Comparison of ENCODE assay signal across 8 cellular contexts in the genomic region with DNA sequence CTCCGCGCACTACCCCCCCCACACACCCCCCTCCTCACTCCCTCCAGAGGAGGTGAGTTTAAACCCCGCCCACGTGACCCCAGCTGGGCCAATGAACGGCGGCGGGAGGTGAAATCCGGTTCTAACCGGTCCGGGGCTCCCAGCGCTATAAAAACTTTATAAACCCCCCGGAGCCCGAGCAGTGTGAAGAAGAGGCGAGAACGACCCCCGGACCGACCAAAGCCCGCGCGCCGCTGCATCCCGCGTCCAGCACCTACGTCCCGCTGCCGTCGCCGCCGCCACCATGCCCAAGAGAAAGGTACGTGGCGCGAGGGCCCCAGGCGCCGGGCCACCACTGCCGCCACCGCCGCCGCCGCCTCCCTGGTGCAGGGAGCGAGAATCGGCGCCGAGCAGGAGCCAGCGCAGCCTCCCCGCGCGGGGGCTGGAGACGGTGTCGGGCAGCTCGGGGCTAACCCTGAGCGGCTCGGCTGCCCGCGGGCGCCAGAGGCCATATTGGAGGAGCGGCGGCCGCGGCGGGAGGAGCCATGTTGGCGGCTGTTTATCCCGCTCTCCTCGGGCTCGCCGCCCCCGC. TPM values are rescaled to one million over a fixed set of nuclear protein-coding genes. Genes with fewer than 3 reads are reported as not detected.
A peak's percentile ranks its signal among the peaks of the same experiment; 100 is the strongest.
DNase-seq lines count a peak whose midpoint lies in the region; ATAC-seq and TF ChIP-seq lines count a peak whose summit lies in the region.

A gene (plus strand): TSS at position 111 of the 571 bp plus-strand sequence. CDS start 173 bp downstream, at position 284.

- peaks cover 30% of the 10 kb centered on the region for H3K79me2 ChIP-seq in DOHH2 (ENCODE audit: control insufficient read depth, low read length)

- ATAC-seq in GM21786 (IDR thresholded peaks at IDR 0.05; ENCODE audit: unreplicated experiment) = peak; percentile 49
- peak; percentile 85 for ATAC-seq in stimulated activated naive CD8-positive, alpha-beta T cell treated with anti-CD3 and anti-CD28 coated beads, Interleukin-15, amount 100 ng/mL, for 72 hours

- H3K27me3 ChIP-seq in DOHH2 (ENCODE audit: control insufficient read depth, low read length) = no peaks in the 10 kb centered on the region

- H3K4me3 ChIP-seq in DOHH2 (ENCODE audit: low read length) (peak within 1 kb of the TSS; percentile 96), foreskin fibroblast (ENCODE audit: low read depth in 1 of 2, low read length in 2 of 2) (peak within 1 kb of the TSS; percentile 51 to 88)

- TF ChIP-seq CTCF in DOHH2 (IDR thresholded peaks at IDR 0.05; ENCODE audit: low read depth, low read length, poor library complexity, severe bottlenecking) (no peak), foreskin fibroblast (IDR thresholded peaks at IDR 0.05; ENCODE audit: low read depth, low read length) (no peak), neural crest cell (conservative IDR thresholded peaks at IDR 0.05) (no peak)

- H3K9me3 ChIP-seq in DOHH2 (ENCODE audit: control insufficient read depth, insufficient read depth, low read length) = no peaks in the 10 kb centered on the region
- H3K9me3 ChIP-seq in KOPT-K1 (ENCODE audit: insufficient read depth, low read length, poor library complexity, severe bottlenecking) = no peaks in the 10 kb centered on the region

- peaks cover 71% of the 10 kb centered on the region for H3K4me1 Mint-ChIP-seq in neural crest cell
- H3K4me1 Mint-ChIP-seq in stimulated activated naive CD8-positive, alpha-beta T cell treated with anti-CD3 and anti-CD28 coated beads, Interleukin-15, amount 100 ng/mL, for 72 hours = peaks cover 63% of the 10 kb centered on the region

- H3K4me2 ChIP-seq in DOHH2 (ENCODE audit: low read length) = peak within 1 kb of the TSS; percentile 99

- peaks cover 49% of the 10 kb centered on the region for H3F3A ChIP-seq in DOHH2 (ENCODE audit: control insufficient read depth, insufficient read depth)

- peak within 1 kb of the TSS; percentile 99 for H3K27ac Mint-ChIP-seq in neural crest cell (ENCODE audit: unreplicated experiment)
- peak within 1 kb of the TSS; percentile 99 to 100 for H3K27ac Mint-ChIP-seq in stimulated activated naive CD8-positive, alpha-beta T cell treated with anti-CD3 and anti-CD28 coated beads, Interleukin-15, amount 100 ng/mL, for 72 hours

- H4K20me1 ChIP-seq in DOHH2 (ENCODE audit: control insufficient read depth, insufficient read depth, low read depth, low read length) = peaks cover 25% of the 10 kb centered on the region

- H3K9me2 ChIP-seq in DOHH2 (replicated peaks; ENCODE audit: control insufficient read depth, low read length) = no peaks in the 10 kb centered on the region

- H3K36me3 Mint-ChIP-seq in neural crest cell (ENCODE audit: low read depth) = peaks cover 30% of the 10 kb centered on the region

- peak within 1 kb of the TSS; percentile 99 for H3K4me3 Mint-ChIP-seq in neural crest cell
- H3K4me3 Mint-ChIP-seq in stimulated activated naive CD8-positive, alpha-beta T cell treated with anti-CD3 and anti-CD28 coated beads, Interleukin-15, amount 100 ng/mL, for 72 hours = peak within 1 kb of the TSS; percentile 93 to 94

- DNase-seq in SIG-M5 treated with dmso at 0.1 percent for 504 hours (lab: John Stamatoyannopoulos, UW; ENCODE audit: unreplicated experiment) (peak; percentile 97), activated gamma-delta T cell (lab: John Stamatoyannopoulos, UW) (peak; percentile 62), foreskin fibroblast (peak; percentile 80 to 93), neural crest cell (ENCODE audit: low read depth, low spot score) (peak; percentile 84)
- DNase-seq in stimulated activated naive CD8-positive, alpha-beta T cell treated with anti-CD3 and anti-CD28 coated beads, Interleukin-15, amount 100 ng/mL, for 72 hours = peak; percentile 80 to 91

- peaks cover 71% of the 10 kb centered on the region for H3K36me3 ChIP-seq in DOHH2 (ENCODE audit: control insufficient read depth, low read length)
- H3K36me3 ChIP-seq in KOPT-K1 (ENCODE audit: insufficient read depth, low read length) = peaks cover 63% of the 10 kb centered on the region

- peaks cover 12% of the 10 kb centered on the region for H3K27me3 Mint-ChIP-seq in neural crest cell (ENCODE audit: low read depth)
- no peaks in the 10 kb centered on the region for H3K27me3 Mint-ChIP-seq in stimulated activated naive CD8-positive, alpha-beta T cell treated with anti-CD3 and anti-CD28 coated beads, Interleukin-15, amount 100 ng/mL, for 72 hours

- peaks cover 53% of the 10 kb centered on the region for H3K4me1 ChIP-seq in DOHH2 (ENCODE audit: control insufficient read depth, low read length)

- peak within 1 kb of the TSS; percentile 94 for H3K27ac ChIP-seq in DOHH2 (ENCODE audit: low read depth, low read length)
- H3K27ac ChIP-seq in KOPT-K1 (ENCODE audit: low read depth, low read length, poor library complexity, severe bottlenecking) = peak within 1 kb of the TSS; percentile 100

- no peaks in the 10 kb centered on the region for H3K9me3 Mint-ChIP-seq in neural crest cell
- H3K9me3 Mint-ChIP-seq in stimulated activated naive CD8-positive, alpha-beta T cell treated with anti-CD3 and anti-CD28 coated beads, Interleukin-15, amount 100 ng/mL, for 72 hours = no peaks in the 10 kb centered on the region

RNA-seq across cellular contexts. Expression of the gene that starts here (rescaled TPM):
- total RNA-seq in neural crest cell = 1,041 and 1,051 TPM in 2 replicates

Comparison
In these comparisons a context has a peak if more than half of its experiments do, and no peak if none do; other contexts are left out.
1. Peak in every context shown above with its lines: DNase-seq, ATAC-seq, H3K4me3 ChIP-seq and H3K27ac ChIP-seq.